ENCODE assay signal across 12 cellular contexts in the genomic region with DNA sequence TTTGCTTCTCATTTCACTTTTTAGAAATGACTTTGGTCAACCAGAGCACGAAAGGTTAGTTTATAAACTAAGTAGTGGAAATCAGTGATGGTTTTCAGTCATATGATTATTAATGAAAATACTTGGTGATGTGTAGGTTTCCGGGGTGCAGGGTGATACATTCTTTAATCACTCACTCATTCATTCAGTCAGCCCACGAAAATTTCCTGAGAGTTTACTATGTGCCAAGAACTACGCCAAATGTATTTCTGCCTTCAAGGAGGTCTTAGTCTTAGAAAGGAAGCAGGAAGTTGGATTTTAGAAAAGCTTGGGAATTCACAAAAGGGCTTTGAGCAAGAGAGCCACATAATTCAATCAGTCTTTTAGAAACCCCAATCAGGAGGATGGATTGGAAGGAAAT.
DNase-seq lines count a peak whose midpoint lies in the region; ATAC-seq and TF ChIP-seq lines count a peak whose summit lies in the region.
"Had no signal": no experiment of that assay in that cellular context is flagged by ENCODE, and none has a peak within 500 bp of the region (broad histone marks: within the 10 kb centered on the region; RNA-seq: fewer than 3 reads in every experiment).

No MANE protein-coding gene starts in this region.

- in situ Hi-C loops in brain microvascular endothelial cell (cut with HindIII; ENCODE audit: low pct_ligation_motif_present, low sequenced_read_pairs) = no loop called here

- no peak overlapping the region for H3K4me3 ChIP-seq in brain microvascular endothelial cell (ENCODE audit: low read depth, low read length)
- H3K4me3 ChIP-seq: A549 had no signal

- H3K27ac ChIP-seq in brain microvascular endothelial cell = peak overlapping the region; percentile 53
- H3K27ac ChIP-seq: A549, KMS-11 had no signal

- peak; percentile 50 for DNase-seq in ELR (ENCODE audit: low read depth)
- DNase-seq in HS-27A (ENCODE audit: low read depth) = peak; percentile 8
- DNase-seq in brain microvascular endothelial cell = peak; percentile 0
- DNase-seq in NCI-H446 (lab: John Stamatoyannopoulos, UW) = no peak
- no peak for DNase-seq in DMS114 treated with DMSO at 0.1 percent for 48 hours (lab: John Stamatoyannopoulos, UW; ENCODE audit: unreplicated experiment)
- no peak for DNase-seq in left lobe of liver (ENCODE audit: low spot score)
- DNase-seq: Caco-2; CD8-positive, alpha-beta memory T cell; DMS53 had no signal

- no peak for TF ChIP-seq CTCF in brain microvascular endothelial cell (IDR thresholded peaks at IDR 0.05; ENCODE audit: low read depth, low read length, missing control alignments)

- H3K27me3 ChIP-seq in brain microvascular endothelial cell (replicated peaks) = no peaks in the 10 kb centered on the region

- ATAC-seq in left lobe of liver (no peak), GM19351 (IDR thresholded peaks at IDR 0.05; ENCODE audit: unreplicated experiment) (no peak)
- ATAC-seq: A549 had no signal

- no peaks in the 10 kb centered on the region for H3K36me3 ChIP-seq in brain microvascular endothelial cell (replicated peaks)

Comparison
In these comparisons a context has a peak if more than half of its experiments do, and no peak if none do; other contexts are left out.
1. DNase-seq: peak in ELR (single experiment), HS-27A (single experiment) and brain microvascular endothelial cell (single experiment); none in NCI-H446 (0 of 2), DMS114 treated with DMSO at 0.1 percent for 48 hours (single experiment) and left lobe of liver (single experiment).